ENCODE assay signal across 5 cellular contexts in the genomic region with DNA sequence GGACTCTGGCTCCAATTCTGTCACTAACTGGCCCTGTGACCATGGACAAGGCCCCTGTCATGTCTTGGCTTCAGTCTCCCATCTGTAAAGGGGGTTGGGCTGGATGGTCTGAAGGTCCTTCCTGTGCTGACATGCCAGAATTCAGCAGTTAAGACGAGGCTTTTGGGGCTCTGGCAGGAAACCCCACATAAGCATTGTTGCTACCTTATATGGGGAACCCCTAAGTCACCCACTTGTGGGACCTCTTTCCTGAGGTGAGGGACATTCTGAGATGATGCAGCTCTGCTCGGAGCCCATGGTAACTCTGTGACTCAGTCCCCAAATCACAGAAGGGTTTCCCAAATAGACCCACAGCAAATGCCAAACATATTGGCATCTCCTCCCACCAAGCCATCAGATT. TPM values are rescaled to one million over a fixed set of nuclear protein-coding genes. Genes with fewer than 3 reads are reported as not detected.
"Had no signal": no experiment of that assay in that cellular context is flagged by ENCODE, and none has a peak within 500 bp of the region (broad histone marks: within the 10 kb centered on the region; RNA-seq: fewer than 3 reads in every experiment).

No MANE protein-coding gene starts in this region.

RNA-seq across cellular contexts. Expression of gene SIRPD, which starts 19.8 kb away (rescaled TPM):
- total RNA-seq: activated naive CD4-positive, alpha-beta T cell treated with anti-CD3 and anti-CD28 coated beads for 36 hours; activated naive CD4-positive, alpha-beta T cell treated with anti-CD3 and anti-CD28 coated beads, Interleukin-2, amount 50 U/mL, for 72 hours; activated T-helper 1 cell treated with anti-CD3 and anti-CD28 coated beads, Interleukin-12 subunit alpha, Interleukin-12 subunit beta, Interleukin-2, Interleukin-4 antibody, amounts not matched to agents 30 ng/mL and 10 ng/mL and 1 ng/mL, durations not matched to agents 14 hours and 24 hours and 36 hours; NCI-H460; Right ventricle myocardium superior had no signal
